ENCODE assay signal across 4 cellular contexts in genomic region chrX:71677195-71677594, GRCh38. TPM values are rescaled to one million over a fixed set of nuclear protein-coding genes. Genes with fewer than 3 reads are reported as not detected.
"Had no signal": no experiment of that assay in that cellular context is flagged by ENCODE, and none has a peak within 500 bp of the region (broad histone marks: within the 10 kb centered on the region; RNA-seq: fewer than 3 reads in every experiment).

No MANE protein-coding gene starts in this region.

RNA-seq across cellular contexts. Expression of gene CXorf49, which starts 40.9 kb away (rescaled TPM):
- total RNA-seq: LHCN-M2, M059J, MCF 10A, NCI-H460 had no signal

RNA-seq across cellular contexts. Expression of gene CXCR3, which starts 58.9 kb away (rescaled TPM):
- total RNA-seq: LHCN-M2, M059J, MCF 10A, NCI-H460 had no signal
